In genomic region chr14:89178802-89179201, GRCh38 we compare ENCODE assay signal across 20 cellular contexts.
DNase-seq lines count a peak whose midpoint lies in the region; ATAC-seq and TF ChIP-seq lines count a peak whose summit lies in the region.
"Had no signal": no experiment of that assay in that cellular context is flagged by ENCODE, and none has a peak within 500 bp of the region (broad histone marks: within the 10 kb centered on the region; RNA-seq: fewer than 3 reads in every experiment).

No MANE protein-coding gene starts in this region.

- intact Hi-C loops in Right ventricle myocardium inferior (cut with DNase I): no loop called here

- no peaks in the 10 kb centered on the region for H3K9me3 ChIP-seq in cardiac muscle cell (ENCODE audit: low read depth)
- no peaks in the 10 kb centered on the region for H3K9me3 ChIP-seq in adipocyte (ENCODE audit: control insufficient read depth, low read length)
- no peaks in the 10 kb centered on the region for H3K9me3 ChIP-seq in thoracic aorta
- H3K9me3 ChIP-seq in suprapubic skin: no peaks in the 10 kb centered on the region
- H3K9me3 ChIP-seq: A549, left ventricle myocardium inferior, prostate gland, upper lobe of right lung had no signal

- H3K9ac ChIP-seq in adipocyte (ENCODE audit: low read length): no peak overlapping the region

- no peak for ATAC-seq in Right ventricle myocardium inferior
- no peak for ATAC-seq in thoracic aorta (ENCODE audit: insufficient number of reproducible peaks, low FRiP score, low read depth)
- no peak for ATAC-seq in GM18861 (IDR thresholded peaks at IDR 0.05; ENCODE audit: unreplicated experiment)
- ATAC-seq: A549; stimulated activated naive B cell treated with anti-CD40 and anti-IgM and Interleukin-4, amounts not matched to agents 10 μg/mL and 1 μg/mL and 100 μg/mL, for 72 hours; upper lobe of right lung had no signal

- no peaks in the 10 kb centered on the region for H3K27me3 ChIP-seq in cardiac muscle cell
- no peaks in the 10 kb centered on the region for H3K27me3 ChIP-seq in adipocyte (replicated peaks; ENCODE audit: control insufficient read depth, insufficient read depth, low read length)
- no peaks in the 10 kb centered on the region for H3K27me3 ChIP-seq in thoracic aorta (replicated peaks; ENCODE audit: insufficient read depth)
- H3K27me3 ChIP-seq in suprapubic skin: no peaks in the 10 kb centered on the region
- H3K27me3 ChIP-seq: upper lobe of right lung had no signal

- no peaks in the 10 kb centered on the region for H3K36me3 ChIP-seq in cardiac muscle cell
- peaks cover 31% of the 10 kb centered on the region for H3K36me3 ChIP-seq in adipocyte (ENCODE audit: control insufficient read depth, insufficient read depth, low read length, severe bottlenecking)
- H3K36me3 ChIP-seq in thoracic aorta: no peaks in the 10 kb centered on the region
- H3K36me3 ChIP-seq in suprapubic skin: peaks cover 15% of the 10 kb centered on the region
- H3K36me3 ChIP-seq: prostate gland had no signal

- WGBS in suprapubic skin: 84% methylated on average over 1 of the region's 1 CpG

- no peak for TF ChIP-seq POLR2A in suprapubic skin (IDR thresholded peaks at IDR 0.05)

- TF ChIP-seq CTCF in cardiac muscle cell (IDR thresholded peaks at IDR 0.05; ENCODE audit: low read depth, low read length): no peak
- TF ChIP-seq CTCF in thoracic aorta (IDR thresholded peaks at IDR 0.05): no peak
- no peak for TF ChIP-seq CTCF in suprapubic skin (IDR thresholded peaks at IDR 0.05)

- peak overlapping the region; percentile 86 for H3K27ac ChIP-seq in cardiac muscle cell
- H3K27ac ChIP-seq in thoracic aorta: peak overlapping the region; percentile 76 to 85
- H3K27ac ChIP-seq in suprapubic skin: no peak overlapping the region
- H3K27ac ChIP-seq: A549, left ventricle myocardium inferior, prostate gland, upper lobe of right lung had no signal

- no peak overlapping the region for H3K4me3 ChIP-seq in cardiac muscle cell
- H3K4me3 ChIP-seq in adipocyte (ENCODE audit: low read length): no peak overlapping the region
- peak overlapping the region; percentile 3 for H3K4me3 ChIP-seq in thoracic aorta
- no peak overlapping the region for H3K4me3 ChIP-seq in suprapubic skin
- H3K4me3 ChIP-seq: A549, left ventricle myocardium inferior, prostate gland, upper lobe of right lung had no signal

- DNase-seq in cardiac muscle cell (ENCODE audit: low read depth in 1 of 2, low spot score in 1 of 2): peak; percentile 9 to 42
- no peak for DNase-seq in Right ventricle myocardium inferior (ENCODE audit: missing footprints)
- peak; percentile 48 for DNase-seq in adipocyte (ENCODE audit: low read depth)
- DNase-seq in iris pigment epithelial cell (ENCODE audit: low read depth): peak; percentile 71
- no peak for DNase-seq in thoracic aorta (ENCODE audit: low spot score)
- no peak for DNase-seq in suprapubic skin (ENCODE audit: low spot score in 2 of 2)
- DNase-seq in mesenteric fat pad (ENCODE audit: low spot score): no peak
- DNase-seq: activated CD4-positive, alpha-beta memory T cell treated with anti-CD3 and anti-CD28 coated beads, Interleukin-2, amount 10 ng/mL, durations not matched to agents 7 days and 5 days; amygdala; COR-L47; cortex of kidney; EL; left ventricle myocardium inferior; NCI-H1694; RPMI8226; stimulated activated naive B cell treated with anti-CD40 and anti-IgM and Interleukin-4, amounts not matched to agents 10 μg/mL and 1 μg/mL and 100 μg/mL, for 72 hours; upper lobe of right lung had no signal

- H3K4me1 ChIP-seq in cardiac muscle cell (ENCODE audit: low read depth): peaks cover 22% of the 10 kb centered on the region
- peaks cover 5% of the 10 kb centered on the region for H3K4me1 ChIP-seq in adipocyte (ENCODE audit: control insufficient read depth, insufficient read depth, low read length)
- peaks cover 31 to 67% of the 10 kb centered on the region in 2 donors for H3K4me1 ChIP-seq in thoracic aorta (ENCODE audit: control insufficient read depth in 1 of 2, low read depth in 2 of 2)
- H3K4me1 ChIP-seq in suprapubic skin: peaks cover 8% of the 10 kb centered on the region
- H3K4me1 ChIP-seq: A549, prostate gland had no signal

- TF ChIP-seq EP300 in suprapubic skin (IDR thresholded peaks at IDR 0.05): no peak

Comparison
In these comparisons a context has a peak if more than half of its experiments do, and no peak if none do; other contexts are left out.
1. DNase-seq: peak in cardiac muscle cell (2 of 2), adipocyte (single experiment) and iris pigment epithelial cell (single experiment); none in Right ventricle myocardium inferior (single experiment), thoracic aorta (single experiment), suprapubic skin (0 of 2) and mesenteric fat pad (single experiment).